Comparison of ENCODE assay signal across 2 cellular contexts in the genomic region with DNA sequence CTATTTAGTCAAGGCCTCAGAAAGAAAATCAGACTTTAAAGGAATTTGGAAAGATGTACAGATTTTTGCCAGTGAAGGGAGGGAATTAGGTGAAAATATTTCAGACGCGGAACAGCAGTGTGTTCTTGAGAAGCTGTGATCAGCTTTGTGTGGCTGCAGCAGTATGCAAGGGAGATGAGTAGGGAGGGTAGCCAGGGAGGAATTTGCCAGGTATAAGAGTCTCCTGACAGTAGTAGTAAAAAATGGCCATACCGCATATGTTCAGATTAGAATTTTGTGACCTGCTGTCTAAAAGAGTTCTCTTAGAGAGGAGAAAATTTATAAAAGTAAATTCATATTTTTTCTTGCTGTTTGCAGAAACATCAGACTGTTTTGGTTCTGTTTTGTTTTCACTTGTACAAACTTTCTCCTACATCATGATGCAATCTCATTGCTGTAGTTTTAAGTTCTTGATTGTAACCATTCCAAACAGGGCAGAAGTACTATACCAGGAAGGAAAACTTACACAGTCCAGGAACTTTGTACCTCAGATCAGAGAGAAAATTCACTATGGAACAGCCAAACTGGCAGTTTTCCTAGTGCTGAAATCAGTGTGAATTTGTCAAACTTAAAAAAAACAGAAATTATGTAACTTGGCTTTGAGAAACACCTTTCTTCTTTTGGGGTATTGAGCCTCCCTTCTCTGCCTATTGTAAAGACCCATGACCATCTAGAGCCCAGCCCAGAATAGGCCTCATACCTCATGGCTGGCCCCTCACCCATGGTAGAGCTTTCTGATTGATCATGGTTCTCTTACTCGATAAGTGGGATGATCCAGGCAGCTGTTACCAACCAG.
A peak's percentile ranks its signal among the peaks of the same experiment; 100 is the strongest.
TF ChIP-seq lines count a peak whose summit lies in the region.

No MANE protein-coding gene starts in this region.

TF ChIP-seq in IMR-90, 13 proteins besides CTCF, POLR2A, EP300 and RAD21:
- TF ChIP-seq MAFK (IDR thresholded peaks at IDR 0.05; ENCODE audit: low read depth, low read length) (no peak), CEBPB (IDR thresholded peaks at IDR 0.05; ENCODE audit: low read depth, low read length) (peak; percentile 53; the same call in 1 of the 2 replicates)
TF ChIP-seq in IMR-90: peak in this region for 1.

TF ChIP-seq in HepG2, 621 proteins besides CTCF, POLR2A, EP300 and RAD21 (continues in another document):
- TF ChIP-seq BRD4 (CRISPR knock-in tag; IDR thresholded peaks at IDR 0.05) (no peak), ZFP41 (CRISPR knock-in tag; IDR thresholded peaks at IDR 0.05; ENCODE audit: borderline replicate concordance) (no peak), MXD4 (CRISPR knock-in tag; IDR thresholded peaks at IDR 0.05) (no peak; the same call in 1 of the 2 replicates), RFX3 (CRISPR knock-in tag; IDR thresholded peaks at IDR 0.05) (no peak), FOXA3 (CRISPR knock-in tag; IDR thresholded peaks at IDR 0.05) (peak; percentile 76), TEAD3 (CRISPR knock-in tag; optimal IDR thresholded peaks at IDR 0.05; ENCODE audit: borderline replicate concordance) (peak; percentile 25), ZBTB7B (CRISPR knock-in tag; IDR thresholded peaks at IDR 0.05) (no peak), ZNF761 (CRISPR knock-in tag; conservative IDR thresholded peaks at IDR 0.05) (no peak), GABPA (IDR thresholded peaks at IDR 0.05; ENCODE audit: low read depth, low read length) (no peak), GABPA (CRISPR knock-in tag; IDR thresholded peaks at IDR 0.05; ENCODE audit: low read depth) (peak; percentile 42; the same call in 1 of the 2 replicates), EEA1 (CRISPR knock-in tag; IDR thresholded peaks at IDR 0.05; ENCODE audit: borderline replicate concordance) (no peak), NKX3-1 (CRISPR knock-in tag; IDR thresholded peaks at IDR 0.05) (no peak), HMGA1 (CRISPR knock-in tag; conservative IDR thresholded peaks at IDR 0.05) (no peak), ZNF563 (CRISPR knock-in tag; IDR thresholded peaks at IDR 0.05) (no peak), HCFC1 (IDR thresholded peaks at IDR 0.05; ENCODE audit: low read depth, low read length) (no peak)
- TF ChIP-seq, protein P1, sequence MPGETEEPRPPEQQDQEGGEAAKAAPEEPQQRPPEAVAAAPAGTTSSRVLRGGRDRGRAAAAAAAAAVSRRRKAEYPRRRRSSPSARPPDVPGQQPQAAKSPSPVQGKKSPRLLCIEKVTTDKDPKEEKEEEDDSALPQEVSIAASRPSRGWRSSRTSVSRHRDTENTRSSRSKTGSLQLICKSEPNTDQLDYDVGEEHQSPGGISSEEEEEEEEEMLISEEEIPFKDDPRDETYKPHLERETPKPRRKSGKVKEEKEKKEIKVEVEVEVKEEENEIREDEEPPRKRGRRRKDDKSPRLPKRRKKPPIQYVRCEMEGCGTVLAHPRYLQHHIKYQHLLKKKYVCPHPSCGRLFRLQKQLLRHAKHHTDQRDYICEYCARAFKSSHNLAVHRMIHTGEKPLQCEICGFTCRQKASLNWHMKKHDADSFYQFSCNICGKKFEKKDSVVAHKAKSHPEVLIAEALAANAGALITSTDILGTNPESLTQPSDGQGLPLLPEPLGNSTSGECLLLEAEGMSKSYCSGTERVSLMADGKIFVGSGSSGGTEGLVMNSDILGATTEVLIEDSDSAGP (CRISPR knock-in tag; IDR thresholded peaks at IDR 0.05; ENCODE audit: borderline replicate concordance) = no peak
- TF ChIP-seq, protein P2, sequence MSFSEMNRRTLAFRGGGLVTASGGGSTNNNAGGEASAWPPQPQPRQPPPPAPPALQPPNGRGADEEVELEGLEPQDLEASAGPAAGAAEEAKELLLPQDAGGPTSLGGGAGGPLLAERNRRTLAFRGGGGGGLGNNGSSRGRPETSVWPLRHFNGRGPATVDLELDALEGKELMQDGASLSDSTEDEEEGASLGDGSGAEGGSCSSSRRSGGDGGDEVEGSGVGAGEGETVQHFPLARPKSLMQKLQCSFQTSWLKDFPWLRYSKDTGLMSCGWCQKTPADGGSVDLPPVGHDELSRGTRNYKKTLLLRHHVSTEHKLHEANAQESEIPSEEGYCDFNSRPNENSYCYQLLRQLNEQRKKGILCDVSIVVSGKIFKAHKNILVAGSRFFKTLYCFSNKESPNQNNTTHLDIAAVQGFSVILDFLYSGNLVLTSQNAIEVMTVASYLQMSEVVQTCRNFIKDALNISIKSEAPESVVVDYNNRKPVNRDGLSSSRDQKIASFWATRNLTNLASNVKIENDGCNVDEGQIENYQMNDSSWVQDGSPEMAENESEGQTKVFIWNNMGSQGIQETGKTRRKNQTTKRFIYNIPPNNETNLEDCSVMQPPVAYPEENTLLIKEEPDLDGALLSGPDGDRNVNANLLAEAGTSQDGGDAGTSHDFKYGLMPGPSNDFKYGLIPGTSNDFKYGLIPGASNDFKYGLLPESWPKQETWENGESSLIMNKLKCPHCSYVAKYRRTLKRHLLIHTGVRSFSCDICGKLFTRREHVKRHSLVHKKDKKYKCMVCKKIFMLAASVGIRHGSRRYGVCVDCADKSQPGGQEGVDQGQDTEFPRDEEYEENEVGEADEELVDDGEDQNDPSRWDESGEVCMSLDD (CRISPR knock-in tag; IDR thresholded peaks at IDR 0.05; ENCODE audit: borderline replicate concordance) = no peak
- TF ChIP-seq, protein P3, sequence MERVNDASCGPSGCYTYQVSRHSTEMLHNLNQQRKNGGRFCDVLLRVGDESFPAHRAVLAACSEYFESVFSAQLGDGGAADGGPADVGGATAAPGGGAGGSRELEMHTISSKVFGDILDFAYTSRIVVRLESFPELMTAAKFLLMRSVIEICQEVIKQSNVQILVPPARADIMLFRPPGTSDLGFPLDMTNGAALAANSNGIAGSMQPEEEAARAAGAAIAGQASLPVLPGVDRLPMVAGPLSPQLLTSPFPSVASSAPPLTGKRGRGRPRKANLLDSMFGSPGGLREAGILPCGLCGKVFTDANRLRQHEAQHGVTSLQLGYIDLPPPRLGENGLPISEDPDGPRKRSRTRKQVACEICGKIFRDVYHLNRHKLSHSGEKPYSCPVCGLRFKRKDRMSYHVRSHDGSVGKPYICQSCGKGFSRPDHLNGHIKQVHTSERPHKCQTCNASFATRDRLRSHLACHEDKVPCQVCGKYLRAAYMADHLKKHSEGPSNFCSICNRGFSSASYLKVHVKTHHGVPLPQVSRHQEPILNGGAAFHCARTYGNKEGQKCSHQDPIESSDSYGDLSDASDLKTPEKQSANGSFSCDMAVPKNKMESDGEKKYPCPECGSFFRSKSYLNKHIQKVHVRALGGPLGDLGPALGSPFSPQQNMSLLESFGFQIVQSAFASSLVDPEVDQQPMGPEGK (CRISPR knock-in tag; IDR thresholded peaks at IDR 0.05) = 0 out of 2 replicates have a peak, but pooled peaks have one; percentile 25
- TF ChIP-seq, protein P4, sequence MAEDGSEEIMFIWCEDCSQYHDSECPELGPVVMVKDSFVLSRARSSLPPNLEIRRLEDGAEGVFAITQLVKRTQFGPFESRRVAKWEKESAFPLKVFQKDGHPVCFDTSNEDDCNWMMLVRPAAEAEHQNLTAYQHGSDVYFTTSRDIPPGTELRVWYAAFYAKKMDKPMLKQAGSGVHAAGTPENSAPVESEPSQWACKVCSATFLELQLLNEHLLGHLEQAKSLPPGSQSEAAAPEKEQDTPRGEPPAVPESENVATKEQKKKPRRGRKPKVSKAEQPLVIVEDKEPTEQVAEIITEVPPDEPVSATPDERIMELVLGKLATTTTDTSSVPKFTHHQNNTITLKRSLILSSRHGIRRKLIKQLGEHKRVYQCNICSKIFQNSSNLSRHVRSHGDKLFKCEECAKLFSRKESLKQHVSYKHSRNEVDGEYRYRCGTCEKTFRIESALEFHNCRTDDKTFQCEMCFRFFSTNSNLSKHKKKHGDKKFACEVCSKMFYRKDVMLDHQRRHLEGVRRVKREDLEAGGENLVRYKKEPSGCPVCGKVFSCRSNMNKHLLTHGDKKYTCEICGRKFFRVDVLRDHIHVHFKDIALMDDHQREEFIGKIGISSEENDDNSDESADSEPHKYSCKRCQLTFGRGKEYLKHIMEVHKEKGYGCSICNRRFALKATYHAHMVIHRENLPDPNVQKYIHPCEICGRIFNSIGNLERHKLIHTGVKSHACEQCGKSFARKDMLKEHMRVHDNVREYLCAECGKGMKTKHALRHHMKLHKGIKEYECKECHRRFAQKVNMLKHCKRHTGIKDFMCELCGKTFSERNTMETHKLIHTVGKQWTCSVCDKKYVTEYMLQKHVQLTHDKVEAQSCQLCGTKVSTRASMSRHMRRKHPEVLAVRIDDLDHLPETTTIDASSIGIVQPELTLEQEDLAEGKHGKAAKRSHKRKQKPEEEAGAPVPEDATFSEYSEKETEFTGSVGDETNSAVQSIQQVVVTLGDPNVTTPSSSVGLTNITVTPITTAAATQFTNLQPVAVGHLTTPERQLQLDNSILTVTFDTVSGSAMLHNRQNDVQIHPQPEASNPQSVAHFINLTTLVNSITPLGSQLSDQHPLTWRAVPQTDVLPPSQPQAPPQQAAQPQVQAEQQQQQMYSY (CRISPR knock-in tag; IDR thresholded peaks at IDR 0.05) = no peak
- TF ChIP-seq, protein P5, sequence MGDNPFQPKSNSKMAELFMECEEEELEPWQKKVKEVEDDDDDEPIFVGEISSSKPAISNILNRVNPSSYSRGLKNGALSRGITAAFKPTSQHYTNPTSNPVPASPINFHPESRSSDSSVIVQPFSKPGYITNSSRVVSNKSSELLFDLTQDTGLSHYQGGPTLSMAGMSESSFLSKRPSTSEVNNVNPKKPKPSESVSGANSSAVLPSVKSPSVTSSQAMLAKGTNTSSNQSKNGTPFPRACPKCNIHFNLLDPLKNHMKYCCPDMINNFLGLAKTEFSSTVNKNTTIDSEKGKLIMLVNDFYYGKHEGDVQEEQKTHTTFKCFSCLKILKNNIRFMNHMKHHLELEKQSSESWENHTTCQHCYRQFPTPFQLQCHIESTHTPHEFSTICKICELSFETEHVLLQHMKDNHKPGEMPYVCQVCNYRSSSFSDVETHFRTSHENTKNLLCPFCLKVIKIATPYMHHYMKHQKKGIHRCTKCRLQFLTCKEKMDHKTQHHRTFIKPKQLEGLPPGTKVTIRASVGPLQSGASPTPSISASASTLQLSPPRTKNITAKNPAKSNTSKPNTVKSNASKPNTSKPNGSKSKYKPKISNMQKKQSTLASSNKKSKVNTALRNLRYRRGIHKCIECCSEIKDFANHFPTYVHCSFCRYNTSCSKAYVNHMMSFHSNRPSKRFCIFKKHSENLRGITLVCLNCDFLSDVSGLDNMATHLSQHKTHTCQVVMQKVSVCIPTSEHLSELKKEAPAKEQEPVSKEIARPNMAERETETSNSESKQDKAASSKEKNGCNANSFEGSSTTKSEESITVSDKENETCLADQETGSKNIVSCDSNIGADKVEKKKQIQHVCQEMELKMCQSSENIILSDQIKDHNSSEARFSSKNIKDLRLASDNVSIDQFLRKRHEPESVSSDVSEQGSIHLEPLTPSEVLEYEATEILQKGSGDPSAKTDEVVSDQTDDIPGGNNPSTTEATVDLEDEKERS (CRISPR knock-in tag; IDR thresholded peaks at IDR 0.05) = peak; percentile 64; the same call in 1 of the 2 replicates
- TF ChIP-seq, protein P6, sequence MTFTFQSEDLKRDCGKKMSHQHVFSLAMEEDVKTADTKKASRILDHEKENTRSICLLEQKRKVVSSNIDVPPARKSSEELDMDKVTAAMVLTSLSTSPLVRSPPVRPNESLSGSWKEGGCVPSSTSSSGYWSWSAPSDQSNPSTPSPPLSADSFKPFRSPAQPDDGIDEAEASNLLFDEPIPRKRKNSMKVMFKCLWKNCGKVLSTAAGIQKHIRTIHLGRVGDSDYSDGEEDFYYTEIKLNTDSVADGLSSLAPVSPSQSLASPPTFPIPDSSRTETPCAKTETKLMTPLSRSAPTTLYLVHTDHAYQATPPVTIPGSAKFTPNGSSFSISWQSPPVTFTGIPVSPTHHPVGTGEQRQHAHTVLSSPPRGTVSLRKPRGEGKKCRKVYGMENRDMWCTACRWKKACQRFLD (CRISPR knock-in tag; IDR thresholded peaks at IDR 0.05; ENCODE audit: borderline replicate concordance) = no peak
- TF ChIP-seq, protein P7, sequence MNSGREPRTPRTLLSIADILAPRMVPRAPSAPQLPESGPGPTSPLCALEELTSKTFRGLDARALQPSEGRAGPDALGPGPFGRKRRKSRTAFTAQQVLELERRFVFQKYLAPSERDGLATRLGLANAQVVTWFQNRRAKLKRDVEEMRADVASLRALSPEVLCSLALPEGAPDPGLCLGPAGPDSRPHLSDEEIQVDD (CRISPR knock-in tag; IDR thresholded peaks at IDR 0.05; ENCODE audit: borderline replicate concordance) = no peak
- TF ChIP-seq, protein P8, sequence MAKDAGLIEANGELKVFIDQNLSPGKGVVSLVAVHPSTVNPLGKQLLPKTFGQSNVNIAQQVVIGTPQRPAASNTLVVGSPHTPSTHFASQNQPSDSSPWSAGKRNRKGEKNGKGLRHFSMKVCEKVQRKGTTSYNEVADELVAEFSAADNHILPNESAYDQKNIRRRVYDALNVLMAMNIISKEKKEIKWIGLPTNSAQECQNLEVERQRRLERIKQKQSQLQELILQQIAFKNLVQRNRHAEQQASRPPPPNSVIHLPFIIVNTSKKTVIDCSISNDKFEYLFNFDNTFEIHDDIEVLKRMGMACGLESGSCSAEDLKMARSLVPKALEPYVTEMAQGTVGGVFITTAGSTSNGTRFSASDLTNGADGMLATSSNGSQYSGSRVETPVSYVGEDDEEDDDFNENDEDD (CRISPR knock-in tag; IDR thresholded peaks at IDR 0.05; ENCODE audit: borderline replicate concordance) = no peak
- TF ChIP-seq, protein P9, sequence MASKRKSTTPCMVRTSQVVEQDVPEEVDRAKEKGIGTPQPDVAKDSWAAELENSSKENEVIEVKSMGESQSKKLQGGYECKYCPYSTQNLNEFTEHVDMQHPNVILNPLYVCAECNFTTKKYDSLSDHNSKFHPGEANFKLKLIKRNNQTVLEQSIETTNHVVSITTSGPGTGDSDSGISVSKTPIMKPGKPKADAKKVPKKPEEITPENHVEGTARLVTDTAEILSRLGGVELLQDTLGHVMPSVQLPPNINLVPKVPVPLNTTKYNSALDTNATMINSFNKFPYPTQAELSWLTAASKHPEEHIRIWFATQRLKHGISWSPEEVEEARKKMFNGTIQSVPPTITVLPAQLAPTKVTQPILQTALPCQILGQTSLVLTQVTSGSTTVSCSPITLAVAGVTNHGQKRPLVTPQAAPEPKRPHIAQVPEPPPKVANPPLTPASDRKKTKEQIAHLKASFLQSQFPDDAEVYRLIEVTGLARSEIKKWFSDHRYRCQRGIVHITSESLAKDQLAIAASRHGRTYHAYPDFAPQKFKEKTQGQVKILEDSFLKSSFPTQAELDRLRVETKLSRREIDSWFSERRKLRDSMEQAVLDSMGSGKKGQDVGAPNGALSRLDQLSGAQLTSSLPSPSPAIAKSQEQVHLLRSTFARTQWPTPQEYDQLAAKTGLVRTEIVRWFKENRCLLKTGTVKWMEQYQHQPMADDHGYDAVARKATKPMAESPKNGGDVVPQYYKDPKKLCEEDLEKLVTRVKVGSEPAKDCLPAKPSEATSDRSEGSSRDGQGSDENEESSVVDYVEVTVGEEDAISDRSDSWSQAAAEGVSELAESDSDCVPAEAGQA (IDR thresholded peaks at IDR 0.05; ENCODE audit: low read depth) = no peak
- TF ChIP-seq, protein P9 (CRISPR knock-in tag; IDR thresholded peaks at IDR 0.05; ENCODE audit: borderline replicate concordance) = no peak
